Comparison of ENCODE assay signal across 16 cellular contexts in genomic region chr3:51397389-51397788, GRCh38. TPM values are rescaled to one million over a fixed set of nuclear protein-coding genes. Genes with fewer than 3 reads are reported as not detected.
DNase-seq lines count a peak whose midpoint lies in the region; ATAC-seq and TF ChIP-seq lines count a peak whose summit lies in the region.
"Had no signal": no experiment of that assay in that cellular context is flagged by ENCODE, and none has a peak within 500 bp of the region (broad histone marks: within the 10 kb centered on the region; RNA-seq: fewer than 3 reads in every experiment).

No MANE protein-coding gene starts in this region.

- peaks cover 21% of the 10 kb centered on the region for H3K4me1 ChIP-seq in ectodermal cell (ENCODE audit: control insufficient read depth, insufficient read depth, low read length)

- no peak overlapping the region for H3K4me3 ChIP-seq in ectodermal cell (ENCODE audit: insufficient read depth, low read depth, low read length)
- H3K4me3 ChIP-seq in WERI-Rb-1 (ENCODE audit: low read depth, low read length) = no peak overlapping the region
- H3K4me3 ChIP-seq: thyroid gland had no signal

- no peaks in the 10 kb centered on the region for H3K9me3 Mint-ChIP-seq in activated CD4-positive, alpha-beta T cell treated with anti-CD3 and anti-CD28 coated beads for 36 hours (ENCODE audit: low read depth)
- H3K9me3 Mint-ChIP-seq in activated CD4-positive, alpha-beta T cell treated with anti-CD3 and anti-CD28 coated beads, Interleukin-2, amount 10 ng/mL, durations not matched to agents 24 days and 14 days = no peaks in the 10 kb centered on the region
- no peaks in the 10 kb centered on the region for H3K9me3 Mint-ChIP-seq in HFFc6

- POLR2A ChIA-PET in activated CD4-positive, alpha-beta T cell treated with anti-CD3 and anti-CD28 coated beads for 36 hours (lab: Charles Lee) = no interaction called here

- H3K36me3 ChIP-seq in ectodermal cell (ENCODE audit: control insufficient read depth, insufficient read depth, low read length) = peaks cover 29% of the 10 kb centered on the region
- peaks cover 75% of the 10 kb centered on the region for H3K36me3 ChIP-seq in WERI-Rb-1

- no peak for DNase-seq in activated CD4-positive, alpha-beta T cell treated with anti-CD3 and anti-CD28 coated beads for 36 hours
- no peak for DNase-seq in activated CD4-positive, alpha-beta T cell treated with anti-CD3 and anti-CD28 coated beads, Interleukin-2, amount 10 ng/mL, durations not matched to agents 24 days and 14 days
- no peak for DNase-seq in HFFc6
- DNase-seq in sciatic nerve (ENCODE audit: low spot score) = no peak
- DNase-seq in WERI-Rb-1 = no peak
- DNase-seq in DMS153 treated with DMSO at 0.1 percent for 48 hours (lab: John Stamatoyannopoulos, UW; ENCODE audit: unreplicated experiment) = no peak
- DNase-seq in iPS-NIHi11 (ENCODE audit: low spot score) = no peak
- DNase-seq: activated CD4-positive, alpha-beta T cell treated with anti-CD3 and anti-CD28 coated beads for 1 hour; GDM1; NCI-H2107; NCI-H774; stimulated activated CD4-positive, alpha-beta T cell treated with anti-CD3 and anti-CD28 coated beads, Interleukin-1b, Interleukin-23, amount 100 ng/mL, for 48 hours; T-helper 1 cell; thyroid gland had no signal

- peak overlapping the region; percentile 24 for H3K27ac Mint-ChIP-seq in activated CD4-positive, alpha-beta T cell treated with anti-CD3 and anti-CD28 coated beads for 36 hours
- H3K27ac Mint-ChIP-seq in activated CD4-positive, alpha-beta T cell treated with anti-CD3 and anti-CD28 coated beads, Interleukin-2, amount 10 ng/mL, durations not matched to agents 24 days and 14 days = no peak overlapping the region
- H3K27ac Mint-ChIP-seq in HFFc6 = peak overlapping the region; percentile 45

- H3K9me3 ChIP-seq in ectodermal cell (ENCODE audit: control insufficient read depth, low read length) = no peaks in the 10 kb centered on the region
- H3K9me3 ChIP-seq in WERI-Rb-1 (ENCODE audit: severe bottlenecking) = no peaks in the 10 kb centered on the region
- H3K9me3 ChIP-seq: thyroid gland had no signal

- H3K27ac ChIP-seq in ectodermal cell (ENCODE audit: insufficient read depth, low read depth, low read length, poor library complexity, severe bottlenecking) = peak overlapping the region; percentile 47
- H3K27ac ChIP-seq in WERI-Rb-1 = no peak overlapping the region
- H3K27ac ChIP-seq: epithelial cell of prostate, thyroid gland had no signal

- intact Hi-C loops in activated CD4-positive, alpha-beta T cell treated with anti-CD3 and anti-CD28 coated beads for 36 hours (cut with DNase I, micrococcal nuclease) = loop anchor here in 1 of 2 experiments (10.0 kb wide), 1 partner anchor 577 kb away; the partner anchor contains the start of genes ABHD14A and ABHD14B
- intact Hi-C loops in activated CD4-positive, alpha-beta T cell treated with anti-CD3 and anti-CD28 coated beads, Interleukin-2, amount 10 ng/mL, durations not matched to agents 24 days and 14 days (cut with micrococcal nuclease) = no loop called here
- intact Hi-C loops in sciatic nerve (cut with DNase I) = no loop called here

- H3K27me3 Mint-ChIP-seq in activated CD4-positive, alpha-beta T cell treated with anti-CD3 and anti-CD28 coated beads for 36 hours = no peaks in the 10 kb centered on the region
- no peaks in the 10 kb centered on the region for H3K27me3 Mint-ChIP-seq in activated CD4-positive, alpha-beta T cell treated with anti-CD3 and anti-CD28 coated beads, Interleukin-2, amount 10 ng/mL, durations not matched to agents 24 days and 14 days
- H3K27me3 Mint-ChIP-seq in HFFc6 (ENCODE audit: insufficient read depth) = peaks cover 3% of the 10 kb centered on the region; the same call in 1 of the 2 replicates

- no peak overlapping the region for H3K4me3 Mint-ChIP-seq in activated CD4-positive, alpha-beta T cell treated with anti-CD3 and anti-CD28 coated beads for 36 hours
- H3K4me3 Mint-ChIP-seq in activated CD4-positive, alpha-beta T cell treated with anti-CD3 and anti-CD28 coated beads, Interleukin-2, amount 10 ng/mL, durations not matched to agents 24 days and 14 days = no peak overlapping the region
- no peak overlapping the region for H3K4me3 Mint-ChIP-seq in HFFc6

- CTCF ChIA-PET in activated CD4-positive, alpha-beta T cell treated with anti-CD3 and anti-CD28 coated beads for 36 hours (lab: Charles Lee) = interaction anchor here (0.6 to 1.3 kb wide), 6 partner anchors 43 to 1176 kb away, joined by 3 to 4 read pairs (median 3); partner anchors contain the start of gene DCAF1

- H3K27me3 ChIP-seq in ectodermal cell (ENCODE audit: control insufficient read depth, insufficient read depth, low read length, poor library complexity, severe bottlenecking) = no peaks in the 10 kb centered on the region
- H3K27me3 ChIP-seq in WERI-Rb-1 (ENCODE audit: insufficient read depth, low read depth, severe bottlenecking) = no peaks in the 10 kb centered on the region
- H3K27me3 ChIP-seq: thyroid gland had no signal

- peaks cover 38% of the 10 kb centered on the region for H3K4me1 Mint-ChIP-seq in activated CD4-positive, alpha-beta T cell treated with anti-CD3 and anti-CD28 coated beads for 36 hours
- peaks cover 29% of the 10 kb centered on the region for H3K4me1 Mint-ChIP-seq in activated CD4-positive, alpha-beta T cell treated with anti-CD3 and anti-CD28 coated beads, Interleukin-2, amount 10 ng/mL, durations not matched to agents 24 days and 14 days
- peaks cover 35% of the 10 kb centered on the region for H3K4me1 Mint-ChIP-seq in HFFc6 (ENCODE audit: low read depth)

- TF ChIP-seq CTCF in HFFc6 (IDR thresholded peaks at IDR 0.05) = no peak
- no peak for TF ChIP-seq CTCF in WERI-Rb-1 (IDR thresholded peaks at IDR 0.05; ENCODE audit: low read depth, low read length)

- ATAC-seq in activated CD4-positive, alpha-beta T cell treated with anti-CD3 and anti-CD28 coated beads for 36 hours = no peak
- ATAC-seq in sciatic nerve = peak; percentile 54

- H3K36me3 Mint-ChIP-seq in activated CD4-positive, alpha-beta T cell treated with anti-CD3 and anti-CD28 coated beads for 36 hours (ENCODE audit: low read depth) = peaks cover 42% of the 10 kb centered on the region
- H3K36me3 Mint-ChIP-seq in activated CD4-positive, alpha-beta T cell treated with anti-CD3 and anti-CD28 coated beads, Interleukin-2, amount 10 ng/mL, durations not matched to agents 24 days and 14 days (ENCODE audit: low read depth) = peaks cover 57% of the 10 kb centered on the region
- peaks cover 30% of the 10 kb centered on the region for H3K36me3 Mint-ChIP-seq in HFFc6 (ENCODE audit: low read depth)

- WGBS in ectodermal cell, 2 experiments = 70 to 76% methylated on average over 5 of the region's 5 CpGs

RNA-seq across cellular contexts. Expression of gene RBM15B, which starts 6.3 kb away (rescaled TPM):
- 10 to 100 TPM; 20.9 to 21.5 TPM for total RNA-seq in activated CD4-positive, alpha-beta T cell treated with anti-CD3 and anti-CD28 coated beads for 36 hours
- total RNA-seq in activated CD4-positive, alpha-beta T cell treated with anti-CD3 and anti-CD28 coated beads, Interleukin-2, amount 10 ng/mL, durations not matched to agents 24 days and 14 days = 37.7 and 38.3 TPM in 2 replicates
- total RNA-seq in HFFc6 (2021; fragmentation: NEBNext Ultra II Directional; extraction: Animal tissue kit (Norgen Biotek cat#: 25700)) = 10 to 100 TPM; 25.8 to 30.6 (median 29.2) TPM
- 63.2 TPM for polyA plus RNA-seq in ectodermal cell (2013, experiment 1 of 4)
- 70.1 TPM for polyA plus RNA-seq in ectodermal cell (2013, experiment 2 of 4)
- polyA plus RNA-seq in ectodermal cell (2013, experiment 3 of 4) = 42.5 TPM
- polyA plus RNA-seq in ectodermal cell (2013, experiment 4 of 4) = 48.2 TPM
- 21.5 TPM for total RNA-seq in sciatic nerve

RNA-seq across cellular contexts. Expression of gene MANF, which starts 12.3 kb away (rescaled TPM):
- 100 to 1,000 TPM; 124 to 129 TPM for total RNA-seq in activated CD4-positive, alpha-beta T cell treated with anti-CD3 and anti-CD28 coated beads for 36 hours
- total RNA-seq in activated CD4-positive, alpha-beta T cell treated with anti-CD3 and anti-CD28 coated beads, Interleukin-2, amount 10 ng/mL, durations not matched to agents 24 days and 14 days = 218 and 229 TPM in 2 replicates
- 100 to 1,000 TPM; 157 to 196 (median 179) TPM for total RNA-seq in HFFc6 (2021; fragmentation: NEBNext Ultra II Directional; extraction: Animal tissue kit (Norgen Biotek cat#: 25700))
- polyA plus RNA-seq in ectodermal cell (2013, experiment 1 of 4) = 93.2 TPM
- 85.2 TPM for polyA plus RNA-seq in ectodermal cell (2013, experiment 2 of 4)
- polyA plus RNA-seq in ectodermal cell (2013, experiment 3 of 4) = 86.4 TPM
- polyA plus RNA-seq in ectodermal cell (2013, experiment 4 of 4) = 106 TPM
- 60.8 TPM for total RNA-seq in sciatic nerve
